ENCODE assay signal across 26 cellular contexts in the genomic region with DNA sequence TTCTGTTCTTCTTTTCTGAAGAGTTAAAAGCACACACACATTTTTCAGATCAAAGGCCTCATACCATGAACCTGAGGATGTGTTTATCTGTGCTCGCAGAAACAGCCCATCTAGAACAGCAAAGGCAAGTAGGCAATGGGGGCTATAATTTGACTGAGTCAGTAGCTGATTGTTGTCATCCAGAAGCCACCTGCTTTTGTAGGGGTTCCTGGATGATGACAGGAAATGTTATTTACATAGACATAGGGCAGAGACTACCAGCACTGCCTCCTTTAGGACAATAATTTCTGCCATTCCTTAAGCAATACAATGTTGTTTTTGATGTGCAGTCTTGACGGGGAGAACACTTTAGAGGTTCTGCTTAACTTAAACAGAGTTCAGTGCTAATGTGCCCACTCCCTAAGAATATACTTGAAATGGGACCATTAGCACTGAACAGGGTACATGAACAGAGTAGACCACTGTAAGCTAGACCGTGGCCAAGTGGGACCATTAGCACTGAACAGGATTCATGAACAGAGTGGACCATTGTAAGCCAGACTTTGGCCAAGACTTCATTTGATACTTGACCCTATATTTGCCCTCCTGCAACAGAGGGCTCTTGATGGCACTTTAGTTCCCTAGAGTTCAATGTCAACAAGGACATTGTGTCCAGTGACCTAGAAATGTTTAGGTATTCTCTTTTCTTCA. TPM values are rescaled to one million over a fixed set of nuclear protein-coding genes. Genes with fewer than 3 reads are reported as not detected.
"Had no signal": no experiment of that assay in that cellular context is flagged by ENCODE, and none has a peak within 500 bp of the region (broad histone marks: within the 10 kb centered on the region; RNA-seq: fewer than 3 reads in every experiment).

No MANE protein-coding gene starts in this region.

- H3K27ac ChIP-seq: brain microvascular endothelial cell, PC-9, SK-N-MC, VCaP had no signal

- H3K27me3 Mint-ChIP-seq: activated CD4-positive, alpha-beta T cell treated with anti-CD3 and anti-CD28 coated beads, Interleukin-2, amount 10 ng/mL, durations not matched to agents 7 days and 5 days had no signal

- H3K9me3 Mint-ChIP-seq: activated CD4-positive, alpha-beta memory T cell treated with anti-CD3 and anti-CD28 coated beads for 36 hours; activated CD4-positive, alpha-beta T cell treated with anti-CD3 and anti-CD28 coated beads, Interleukin-2, amount 10 ng/mL, durations not matched to agents 7 days and 5 days; activated naive CD4-positive, alpha-beta T cell treated with anti-CD3 and anti-CD28 coated beads, Interleukin-2, amount 50 U/mL, for 72 hours; activated T-cell treated with anti-CD3 and anti-CD28 coated beads, Interleukin-2, amount 50 U/mL, for 4 hours; T-cell had no signal

- H3K27me3 ChIP-seq: brain microvascular endothelial cell had no signal

- DNase-seq: activated CD4-positive, alpha-beta memory T cell treated with anti-CD3 and anti-CD28 coated beads for 36 hours; activated CD4-positive, alpha-beta T cell treated with anti-CD3 and anti-CD28 coated beads, Interleukin-2, amount 10 ng/mL, durations not matched to agents 7 days and 5 days; activated CD4-positive, CD25-positive, alpha-beta regulatory T cell; activated CD8-positive, alpha-beta memory T cell treated with anti-CD3 and anti-CD28 coated beads for 24 hours; activated effector memory CD4-positive, alpha-beta T cell treated with anti-CD3 and anti-CD28 coated beads, Interleukin-2, amount 50 U/mL, for 16 hours; activated naive CD4-positive, alpha-beta T cell treated with Interleukin-2 at 50 U/mL for 16 hours; activated T-cell treated with anti-CD3 and anti-CD28 coated beads, Interleukin-2, amount 50 U/mL, for 4 hours; amygdala; brain microvascular endothelial cell; KBM-7; NCI-H1048; NCI-H146; NCI-H187 treated with DMSO at 0.1 percent for 48 hours; NCI-H2081 treated with DMSO at 0.1 percent for 48 hours; NCI-H446; NCI-H524; PC-9; SIG-M5; T-cell; T-helper 2 cell; T1000 had no signal

- H3K27ac Mint-ChIP-seq: activated CD4-positive, alpha-beta memory T cell treated with anti-CD3 and anti-CD28 coated beads for 36 hours; activated CD4-positive, alpha-beta T cell treated with anti-CD3 and anti-CD28 coated beads, Interleukin-2, amount 10 ng/mL, durations not matched to agents 7 days and 5 days; activated naive CD4-positive, alpha-beta T cell treated with anti-CD3 and anti-CD28 coated beads, Interleukin-2, amount 50 U/mL, for 72 hours; T-cell had no signal

- H3K4me3 ChIP-seq: PC-9, SK-N-MC had no signal

- H3K4me3 Mint-ChIP-seq: activated CD4-positive, alpha-beta memory T cell treated with anti-CD3 and anti-CD28 coated beads for 36 hours; activated CD4-positive, alpha-beta T cell treated with anti-CD3 and anti-CD28 coated beads, Interleukin-2, amount 10 ng/mL, durations not matched to agents 7 days and 5 days; activated T-cell treated with anti-CD3 and anti-CD28 coated beads, Interleukin-2, amount 50 U/mL, for 4 hours; T-cell had no signal

- ATAC-seq: activated naive CD4-positive, alpha-beta T cell treated with anti-CD3 and anti-CD28 coated beads, Interleukin-2, amount 50 U/mL, for 72 hours; activated T-cell treated with anti-CD3 and anti-CD28 coated beads, Interleukin-2, amount 50 U/mL, for 4 hours; T-cell had no signal

- H3K36me3 ChIP-seq: brain microvascular endothelial cell had no signal

- H3K36me3 Mint-ChIP-seq: activated CD4-positive, alpha-beta memory T cell treated with anti-CD3 and anti-CD28 coated beads for 36 hours; activated naive CD4-positive, alpha-beta T cell treated with anti-CD3 and anti-CD28 coated beads, Interleukin-2, amount 50 U/mL, for 72 hours; T-cell had no signal

- H3K4me1 Mint-ChIP-seq: activated CD4-positive, alpha-beta T cell treated with anti-CD3 and anti-CD28 coated beads, Interleukin-2, amount 10 ng/mL, durations not matched to agents 7 days and 5 days; T-cell had no signal

RNA-seq across cellular contexts. Expression of gene CCSER1, which starts 42.8 kb away (rescaled TPM):
- total RNA-seq: LHCN-M2, M059J had no signal
